ENCODE assay signal across 22 cellular contexts in the genomic region with DNA sequence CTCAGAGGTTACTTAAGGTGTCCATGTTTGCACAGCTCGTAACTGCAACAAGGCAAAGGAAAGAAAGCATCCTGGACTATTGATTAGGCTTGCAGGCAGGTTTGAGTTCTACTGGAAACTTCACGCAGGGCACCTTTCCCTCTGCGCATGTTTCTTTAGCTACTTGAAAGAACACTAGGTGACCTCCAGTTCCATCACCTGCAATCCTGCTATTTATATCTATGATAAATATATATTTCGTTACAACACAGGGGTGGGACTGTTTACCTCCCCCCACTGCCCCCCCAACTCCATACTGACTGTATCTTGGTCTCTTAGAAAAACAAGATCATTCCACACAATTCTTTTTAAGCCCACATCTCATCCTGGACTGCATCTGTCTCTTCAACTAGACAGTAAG.
"Had no signal": no experiment of that assay in that cellular context is flagged by ENCODE, and none has a peak within 500 bp of the region (broad histone marks: within the 10 kb centered on the region; RNA-seq: fewer than 3 reads in every experiment).

No MANE protein-coding gene starts in this region.

- H3K9me3 Mint-ChIP-seq: nephron; stimulated activated memory B cell treated with anti-CD40 and anti-IgM and Interleukin-4, amounts not matched to agents 10 μg/mL and 1 μg/mL and 100 μg/mL, for 72 hours; type B pancreatic cell had no signal

- H3K9me3 ChIP-seq: esophagus muscularis mucosa, lower lobe of right lung, prostate gland, sigmoid colon, spleen, testis, tibial artery had no signal

- H3K27ac ChIP-seq: coronary artery, esophagus muscularis mucosa, foreskin keratinocyte, lower lobe of right lung, prostate gland, sigmoid colon, skin epidermis, testis, tibial artery had no signal

- H3K27me3 Mint-ChIP-seq: stimulated activated memory B cell treated with anti-CD40 and anti-IgM and Interleukin-4, amounts not matched to agents 10 μg/mL and 1 μg/mL and 100 μg/mL, for 72 hours; type B pancreatic cell had no signal

- H3K4me1 ChIP-seq: foreskin keratinocyte had no signal

- ATAC-seq: foreskin keratinocyte; left ventricle myocardium superior; lower lobe of right lung; right cardiac atrium; stimulated activated memory B cell treated with anti-CD40 and anti-IgM and Interleukin-4, amounts not matched to agents 10 μg/mL and 1 μg/mL and 100 μg/mL, for 72 hours; stimulated activated naive CD8-positive, alpha-beta T cell treated with anti-CD3 and anti-CD28 coated beads, Interleukin-15, Interleukin-2, amounts not matched to agents 100 U/mL and 50 U/mL, for 24 hours had no signal

- H3K4me3 Mint-ChIP-seq: nephron; stimulated activated memory B cell treated with anti-CD40 and anti-IgM and Interleukin-4, amounts not matched to agents 10 μg/mL and 1 μg/mL and 100 μg/mL, for 72 hours; type B pancreatic cell had no signal

- DNase-seq: dermis blood vessel endothelial cell; effector memory CD4-positive, alpha-beta T cell; foreskin keratinocyte; hypothalamus; left ventricle myocardium superior; lower lobe of right lung; nucleus accumbens; sigmoid colon; spleen; stimulated activated CD4-positive, alpha-beta T cell treated with anti-CD3 and anti-CD28 coated beads, Interleukin-4, amount 100 ng/mL, for 4 hours; stimulated activated naive CD8-positive, alpha-beta T cell treated with anti-CD3 and anti-CD28 coated beads, Interleukin-15, Interleukin-2, amounts not matched to agents 100 U/mL and 50 U/mL, for 24 hours; substantia nigra; testis; tibial artery had no signal

- H3K4me3 ChIP-seq: coronary artery, esophagus muscularis mucosa, lower lobe of right lung, prostate gland, sigmoid colon, skin epidermis, spleen, testis, tibial artery had no signal

- H3K27ac Mint-ChIP-seq: nephron; stimulated activated memory B cell treated with anti-CD40 and anti-IgM and Interleukin-4, amounts not matched to agents 10 μg/mL and 1 μg/mL and 100 μg/mL, for 72 hours; type B pancreatic cell had no signal

- H3K27me3 ChIP-seq: esophagus muscularis mucosa, foreskin keratinocyte, sigmoid colon, spleen, testis, tibial artery had no signal

- H3K4me1 Mint-ChIP-seq: stimulated activated memory B cell treated with anti-CD40 and anti-IgM and Interleukin-4, amounts not matched to agents 10 μg/mL and 1 μg/mL and 100 μg/mL, for 72 hours had no signal
